In genomic region chr17:42329025-42329976, GRCh38 we compare ENCODE assay signal across 9 cellular contexts. TPM values are rescaled to one million over a fixed set of nuclear protein-coding genes. Genes with fewer than 3 reads are reported as not detected.
DNase-seq lines count a peak whose midpoint lies in the region; ATAC-seq and TF ChIP-seq lines count a peak whose summit lies in the region.
"Had no signal": no experiment of that assay in that cellular context is flagged by ENCODE, and none has a peak within 500 bp of the region (broad histone marks: within the 10 kb centered on the region; RNA-seq: fewer than 3 reads in every experiment).

No MANE protein-coding gene starts in this region.

- DNase-seq in AG04450 (ENCODE audit: low read depth, low spot score) (peak; percentile 27), Karpas-422 (peak; percentile 23), dermis blood vessel endothelial cell (peak; percentile 83), foreskin melanocyte (no peak), middle frontal gyrus (ENCODE audit: extremely low spot score, low spot score) (no peak)
- DNase-seq: NCI-H1694 had no signal

- H3K4me1 ChIP-seq in Karpas-422 (ENCODE audit: low read length) (no peaks in the 10 kb centered on the region), mesodermal cell (ENCODE audit: control insufficient read depth, insufficient read depth, low read length, poor library complexity, severe bottlenecking) (peaks cover 5% of the 10 kb centered on the region)

- H3K79me2 ChIP-seq in Karpas-422 (ENCODE audit: low read length) = no peaks in the 10 kb centered on the region

- TF ChIP-seq CTCF in AG04450 (IDR thresholded peaks at IDR 0.05; ENCODE audit: low read depth, low read length) = no peak

- POLR2A ChIA-PET in AG04450 (lab: Yijun Ruan, JAX) = interaction anchor here (0.6 to 1.2 kb wide), 4 partner anchors 10 to 1865 kb away, joined by 3 to 9 read pairs (median 3); no protein-coding TSS in a partner anchor

- H3K9me3 ChIP-seq in AG04450 (ENCODE audit: control insufficient read depth, insufficient read depth, low read length) (no peaks in the 10 kb centered on the region), Karpas-422 (ENCODE audit: low read length) (no peaks in the 10 kb centered on the region), mesodermal cell (ENCODE audit: control insufficient read depth, low read length) (no peaks in the 10 kb centered on the region)

- no peak for ATAC-seq in GM21786 (IDR thresholded peaks at IDR 0.05; ENCODE audit: unreplicated experiment)
- no peak for ATAC-seq in GM21515 (IDR thresholded peaks at IDR 0.05; ENCODE audit: unreplicated experiment)

- no peaks in the 10 kb centered on the region for H3K27me3 ChIP-seq in AG04450 (ENCODE audit: control insufficient read depth, insufficient read depth, low read length)
- no peaks in the 10 kb centered on the region for H3K27me3 ChIP-seq in Karpas-422 (ENCODE audit: low read length)

- H3K36me3 ChIP-seq in Karpas-422 (ENCODE audit: insufficient read depth, low read length) (no peaks in the 10 kb centered on the region), mesodermal cell (ENCODE audit: control insufficient read depth, insufficient read depth, low read length) (peaks cover 79% of the 10 kb centered on the region)

- H2AFZ ChIP-seq in Karpas-422 (ENCODE audit: low read length) = no peak overlapping the region

- H3K27ac ChIP-seq in AG04450 (ENCODE audit: low read depth, low read length) (peak overlapping the region; percentile 89), Karpas-422 (ENCODE audit: low read length) (no peak overlapping the region), mesodermal cell (ENCODE audit: low read depth, low read length, severe bottlenecking) (peak overlapping the region; percentile 16)

- H3K9ac ChIP-seq in Karpas-422 (ENCODE audit: low read length) = no peak overlapping the region

- no peak overlapping the region for H3K4me2 ChIP-seq in Karpas-422 (ENCODE audit: low read depth, low read length, poor library complexity, severe bottlenecking)

- H3K9me2 ChIP-seq in Karpas-422 (replicated peaks; ENCODE audit: insufficient read depth, low read length) = no peaks in the 10 kb centered on the region

- no peaks in the 10 kb centered on the region for H4K20me1 ChIP-seq in Karpas-422 (ENCODE audit: insufficient read depth, low read depth, low read length)

- no peak overlapping the region for H3K4me3 ChIP-seq in AG04450 (ENCODE audit: low read depth, low read length)
- H3K4me3 ChIP-seq in Karpas-422 (ENCODE audit: low read length) = no peak overlapping the region
- no peak overlapping the region for H3K4me3 ChIP-seq in mesodermal cell (ENCODE audit: extremely low read depth, insufficient read depth, low read length, poor library complexity, severe bottlenecking)

- CTCF ChIA-PET in AG04450 (lab: Charles Lee) = interaction anchor here (1.1 to 1.7 kb wide), 3 partner anchors 76 to 198 kb away, joined by 3 to 6 read pairs (median 4); no protein-coding TSS in a partner anchor

- 36 to 49% methylated on average over 5 to 7 of the region's 11 CpGs for WGBS in mesodermal cell (ENCODE audit: insufficient coverage in 2 of 2), 2 experiments

RNA-seq across cellular contexts. Expression of gene STAT5A, which starts 41.0 kb away (rescaled TPM):
- polyA plus RNA-seq in AG04450 (2011; rRNA removed) = 3.9 and 5.3 TPM in 2 replicates
- polyA minus RNA-seq in AG04450 (2011; rRNA and poly(A)+ RNA removed) = 4.6 and 7.9 TPM in 2 replicates
- total RNA-seq in Karpas-422 (2014; rRNA removed; shearing (Covaris generic); ENCODE audit: low replicate concordance) = 62.3 and 160 TPM in 2 replicates
- total RNA-seq in dermis blood vessel endothelial cell = 51.4 and 60.2 TPM in 2 replicates
- polyA plus RNA-seq in mesodermal cell (2013, experiment 1 of 2) = 11.4 TPM
- 7.7 TPM for polyA plus RNA-seq in mesodermal cell (2013, experiment 2 of 2)

RNA-seq across cellular contexts. Expression of gene STAT5B, which starts 53.1 kb away (rescaled TPM):
- polyA plus RNA-seq in AG04450 (2011; rRNA removed) = 31.5 and 34.0 TPM in 2 replicates
- polyA minus RNA-seq in AG04450 (2011; rRNA and poly(A)+ RNA removed) = 45.2 and 49.3 TPM in 2 replicates
- total RNA-seq in Karpas-422 (2014; rRNA removed; shearing (Covaris generic); ENCODE audit: low replicate concordance) = 110 and 142 TPM in 2 replicates
- total RNA-seq in dermis blood vessel endothelial cell = 46.3 and 46.8 TPM in 2 replicates
- 31.3 TPM for polyA plus RNA-seq in mesodermal cell (2013, experiment 1 of 2)
- polyA plus RNA-seq in mesodermal cell (2013, experiment 2 of 2) = 23.8 TPM

RNA-seq across cellular contexts. Expression of gene STAT3, which starts 58.9 kb away (rescaled TPM):
- polyA plus RNA-seq in AG04450 (2011; rRNA removed) = 77.1 and 83.4 TPM in 2 replicates
- 144 and 161 TPM in 2 replicates for polyA minus RNA-seq in AG04450 (2011; rRNA and poly(A)+ RNA removed)
- total RNA-seq in Karpas-422 (2014; rRNA removed; shearing (Covaris generic); ENCODE audit: low replicate concordance) = 16.3 and 24.4 TPM in 2 replicates
- total RNA-seq in dermis blood vessel endothelial cell = 131 and 179 TPM in 2 replicates
- polyA plus RNA-seq in mesodermal cell (2013, experiment 1 of 2) = 45.9 TPM
- 39.3 TPM for polyA plus RNA-seq in mesodermal cell (2013, experiment 2 of 2)

Comparison
In these comparisons a context has a peak if more than half of its experiments do, and no peak if none do; other contexts are left out.
1. DNase-seq: peak in AG04450 (single experiment), Karpas-422 (single experiment) and dermis blood vessel endothelial cell (single experiment); none in foreskin melanocyte (single experiment) and middle frontal gyrus (single experiment).